Comparison of ENCODE assay signal across 20 cellular contexts in genomic region chr15:60898896-60899295, GRCh38.
DNase-seq lines count a peak whose midpoint lies in the region; ATAC-seq and TF ChIP-seq lines count a peak whose summit lies in the region.
"Had no signal": no experiment of that assay in that cellular context is flagged by ENCODE, and none has a peak within 500 bp of the region (broad histone marks: within the 10 kb centered on the region; RNA-seq: fewer than 3 reads in every experiment).

No MANE protein-coding gene starts in this region.

- H3K4me3 Mint-ChIP-seq in activated naive CD8-positive, alpha-beta T cell, result no peak overlapping the region
- H3K4me3 Mint-ChIP-seq: activated naive CD4-positive, alpha-beta T cell treated with anti-CD3 and anti-CD28 coated beads, Interleukin-2, amount 10 ng/mL, durations not matched to agents 7 days and 5 days had no signal

- no peaks in the 10 kb centered on the region for H3K9me3 ChIP-seq in BE2C
- H3K9me3 ChIP-seq: body of pancreas, vagina had no signal

- peaks cover 27% of the 10 kb centered on the region for H3K4me1 Mint-ChIP-seq in activated naive CD8-positive, alpha-beta T cell (ENCODE audit: low read depth)

- peak overlapping the region; percentile 19 for H3K27ac Mint-ChIP-seq in activated naive CD8-positive, alpha-beta T cell
- H3K27ac Mint-ChIP-seq: activated naive CD4-positive, alpha-beta T cell treated with anti-CD3 and anti-CD28 coated beads, Interleukin-2, amount 10 ng/mL, durations not matched to agents 7 days and 5 days had no signal

- no peaks in the 10 kb centered on the region for H3K9me3 Mint-ChIP-seq in activated naive CD8-positive, alpha-beta T cell (ENCODE audit: low read depth)
- H3K9me3 Mint-ChIP-seq: activated naive CD4-positive, alpha-beta T cell treated with anti-CD3 and anti-CD28 coated beads, Interleukin-2, amount 10 ng/mL, durations not matched to agents 7 days and 5 days had no signal

- no peaks in the 10 kb centered on the region for H3K27me3 Mint-ChIP-seq in activated naive CD8-positive, alpha-beta T cell

- H3K4me3 ChIP-seq in BE2C (ENCODE audit: low read depth, low read length), result no peak overlapping the region
- no peak overlapping the region for H3K4me3 ChIP-seq in GM12864 (ENCODE audit: low read depth, low read length)
- H3K4me3 ChIP-seq: body of pancreas, skin epidermis, vagina had no signal

- DNase-seq in BE2C (no peak), GM12864 (ENCODE audit: low read depth) (no peak), GM19238 (ENCODE audit: insufficient read length, low spot score) (no peak)
- DNase-seq: activated naive CD4-positive, alpha-beta T cell treated with anti-CD3 and anti-CD28 coated beads, Interleukin-2, amount 10 ng/mL, durations not matched to agents 7 days and 5 days; body of pancreas; COR-L47; islet precursor cell; KBM-7; NCI-H2081 treated with DMSO at 0.1 percent for 48 hours; NCI-H524; stimulated activated CD4-positive, alpha-beta T cell treated with anti-CD3 and anti-CD28 coated beads, Interleukin-4, amount 100 ng/mL, for 1 hour; substantia nigra; SW 1271 had no signal

- no peaks in the 10 kb centered on the region for H3K4me1 ChIP-seq in BE2C
- H3K4me1 ChIP-seq: body of pancreas, parathyroid adenoma had no signal

- TF ChIP-seq CTCF in BE2C (IDR thresholded peaks at IDR 0.05; ENCODE audit: low read depth, low read length) (0 out of 2 replicates have a peak, but pooled peaks have one; percentile 5), GM12864 (IDR thresholded peaks at IDR 0.05; ENCODE audit: low read depth, low read length, missing control alignments) (peak; percentile 42)

- no peaks in the 10 kb centered on the region for H3K36me3 Mint-ChIP-seq in activated naive CD8-positive, alpha-beta T cell
- H3K36me3 Mint-ChIP-seq: activated naive CD4-positive, alpha-beta T cell treated with anti-CD3 and anti-CD28 coated beads, Interleukin-2, amount 10 ng/mL, durations not matched to agents 7 days and 5 days had no signal

- H3K27me3 ChIP-seq in BE2C, result no peaks in the 10 kb centered on the region
- H3K27me3 ChIP-seq: body of pancreas, vagina had no signal

- no peaks in the 10 kb centered on the region for H3K36me3 ChIP-seq in BE2C
- H3K36me3 ChIP-seq: vagina had no signal

- peak; percentile 16 for ATAC-seq in HG02642 (IDR thresholded peaks at IDR 0.05; ENCODE audit: poor library complexity, unreplicated experiment)
- ATAC-seq in HG03135 (IDR thresholded peaks at IDR 0.05; ENCODE audit: unreplicated experiment), result no peak
- no peak for ATAC-seq in HG02763 (IDR thresholded peaks at IDR 0.05; ENCODE audit: unreplicated experiment)
- ATAC-seq: body of pancreas had no signal
